In genomic region chr18:80197490-80197889, GRCh38 we compare ENCODE assay signal across 15 cellular contexts. TPM values are rescaled to one million over a fixed set of nuclear protein-coding genes. Genes with fewer than 3 reads are reported as not detected.
DNase-seq lines count a peak whose midpoint lies in the region; ATAC-seq, FAIRE-seq and TF ChIP-seq lines count a peak whose summit lies in the region.
"Had no signal": no experiment of that assay in that cellular context is flagged by ENCODE, and none has a peak within 500 bp of the region (broad histone marks: within the 10 kb centered on the region; RNA-seq: fewer than 3 reads in every experiment).

No MANE protein-coding gene starts in this region.

- peak; percentile 58; the same call in 1 of the 2 replicates for ATAC-seq in PC-3

- FAIRE-seq in D721Med (lab: Jason Lieb, UNC): peak; percentile 55
- FAIRE-seq: colon, endothelial cell of umbilical vein had no signal

- H3F3A ChIP-seq in PC-3 (ENCODE audit: low read length, unreplicated experiment): no peaks in the 10 kb centered on the region

- POLR2A ChIA-PET in PC-3 (lab: Charles Lee; ENCODE audit: unreplicated experiment): no interaction called here
- POLR2A ChIA-PET in CD8-positive, alpha-beta memory T cell (lab: Charles Lee): no interaction called here

- H3K4me3 ChIP-seq in PC-3 (ENCODE audit: low read length): no peak overlapping the region
- H3K4me3 ChIP-seq in hepatocyte: no peak overlapping the region
- H3K4me3 ChIP-seq in CD8-positive, alpha-beta memory T cell (ENCODE audit: low read length): no peak overlapping the region

- H3K4me3 Mint-ChIP-seq in osteocyte (ENCODE audit: unreplicated experiment): peak overlapping the region; percentile 63
- H3K4me3 Mint-ChIP-seq in activated T-helper 2 cell treated with anti-CD3 and anti-CD28 coated beads, Interferon-gamma antibody, Interleukin-2, Interleukin-4, amounts not matched to agents 10 μg/mL and 5 μg/mL and 100 μg/mL, durations not matched to agents 14 hours and 24 hours and 36 hours (ENCODE audit: low read depth): no peak overlapping the region
- H3K4me3 Mint-ChIP-seq in CD8-positive, alpha-beta memory T cell: no peak overlapping the region
- H3K4me3 Mint-ChIP-seq: nephron progenitor cell had no signal

- BruUV-seq in PC-3 (replicated peaks; lab: Mats Ljungman, UMichigan): no TSS peak

- no peak overlapping the region for H3K27ac ChIP-seq in PC-3 (ENCODE audit: low read length)
- peak overlapping the region; percentile 60 for H3K27ac ChIP-seq in hepatocyte
- H3K27ac ChIP-seq in CD8-positive, alpha-beta memory T cell (ENCODE audit: low read depth, low read length): no peak overlapping the region

- no peaks in the 10 kb centered on the region for H4K20me1 ChIP-seq in PC-3 (ENCODE audit: low read length)
- peaks cover 2% of the 10 kb centered on the region for H4K20me1 ChIP-seq in hepatocyte (ENCODE audit: insufficient read depth, poor library complexity, severe bottlenecking)

- peaks cover 65% of the 10 kb centered on the region for H3K4me1 Mint-ChIP-seq in osteocyte (ENCODE audit: unreplicated experiment)
- peaks cover 22% of the 10 kb centered on the region for H3K4me1 Mint-ChIP-seq in activated T-helper 2 cell treated with anti-CD3 and anti-CD28 coated beads, Interferon-gamma antibody, Interleukin-2, Interleukin-4, amounts not matched to agents 10 μg/mL and 5 μg/mL and 100 μg/mL, durations not matched to agents 14 hours and 24 hours and 36 hours (ENCODE audit: low read depth)
- peaks cover 6 to 12% (median 7%) of the 10 kb centered on the region in 3 donors for H3K4me1 Mint-ChIP-seq in CD8-positive, alpha-beta memory T cell

- H3K4me2 ChIP-seq in PC-3 (ENCODE audit: low read length): no peak overlapping the region
- H3K4me2 ChIP-seq in hepatocyte: peak overlapping the region; percentile 46

- no peaks in the 10 kb centered on the region for H3K9me2 ChIP-seq in PC-3 (replicated peaks; ENCODE audit: low read length)
- no peaks in the 10 kb centered on the region for H3K9me2 ChIP-seq in hepatocyte (replicated peaks; ENCODE audit: insufficient read depth)

- H3K9me3 ChIP-seq in PC-3 (ENCODE audit: low read length) (no peaks in the 10 kb centered on the region), hepatocyte (ENCODE audit: low read depth) (no peaks in the 10 kb centered on the region)
- no peaks in the 10 kb centered on the region for H3K9me3 ChIP-seq in CD8-positive, alpha-beta memory T cell (ENCODE audit: low read length)
- H3K9me3 ChIP-seq: Caco-2 had no signal

- H3K79me2 ChIP-seq in PC-3 (ENCODE audit: low read length) (no peaks in the 10 kb centered on the region), hepatocyte (no peaks in the 10 kb centered on the region)

- no peaks in the 10 kb centered on the region for H3K4me1 ChIP-seq in PC-3 (ENCODE audit: insufficient read depth, low read length)
- H3K4me1 ChIP-seq in hepatocyte (ENCODE audit: insufficient read depth): peaks cover 22% of the 10 kb centered on the region
- no peaks in the 10 kb centered on the region for H3K4me1 ChIP-seq in CD8-positive, alpha-beta memory T cell (ENCODE audit: insufficient read depth, low read length)
- H3K4me1 ChIP-seq: Caco-2 had no signal

- peaks cover 6% of the 10 kb centered on the region for H3K36me3 Mint-ChIP-seq in osteocyte (ENCODE audit: unreplicated experiment)
- H3K36me3 Mint-ChIP-seq in activated T-helper 2 cell treated with anti-CD3 and anti-CD28 coated beads, Interferon-gamma antibody, Interleukin-2, Interleukin-4, amounts not matched to agents 10 μg/mL and 5 μg/mL and 100 μg/mL, durations not matched to agents 14 hours and 24 hours and 36 hours (ENCODE audit: low read depth): no peaks in the 10 kb centered on the region
- H3K36me3 Mint-ChIP-seq in CD8-positive, alpha-beta memory T cell: no peaks in the 10 kb centered on the region

- 58% methylated on average over 5 of the region's 5 CpGs for WGBS in hepatocyte (ENCODE audit: low lambda C conversion rate, missing lambda C conversion rate)

- H3K9ac ChIP-seq in PC-3 (ENCODE audit: low read length): no peak overlapping the region

- no peaks in the 10 kb centered on the region for H3K27me3 ChIP-seq in PC-3 (ENCODE audit: low read length)
- no peaks in the 10 kb centered on the region for H3K27me3 ChIP-seq in hepatocyte
- H3K27me3 ChIP-seq in CD8-positive, alpha-beta memory T cell (ENCODE audit: insufficient read depth, low read length, poor library complexity, severe bottlenecking): no peaks in the 10 kb centered on the region

- H2AFZ ChIP-seq in PC-3 (ENCODE audit: low read length) (no peak overlapping the region), hepatocyte (no peak overlapping the region)

- no peaks in the 10 kb centered on the region for H3K36me3 ChIP-seq in PC-3 (ENCODE audit: low read depth, low read length)
- H3K36me3 ChIP-seq in hepatocyte (replicated peaks; ENCODE audit: insufficient read depth, low read depth): no peaks in the 10 kb centered on the region
- no peaks in the 10 kb centered on the region for H3K36me3 ChIP-seq in CD8-positive, alpha-beta memory T cell (ENCODE audit: insufficient read depth, low read length)

- DNase-seq in D721Med (ENCODE audit: insufficient read length, low spot score) (no peak), PC-3 (no peak), hepatocyte (ENCODE audit: low spot score) (no peak), osteocyte (ENCODE audit: extremely low spot score, unreplicated experiment) (no peak), GM19238 (ENCODE audit: insufficient read length, low spot score) (no peak), middle frontal gyrus (ENCODE audit: extremely low spot score, low spot score) (no peak)
- no peak for DNase-seq in activated T-helper 2 cell treated with anti-CD3 and anti-CD28 coated beads, Interferon-gamma antibody, Interleukin-2, Interleukin-4, amounts not matched to agents 10 μg/mL and 5 μg/mL and 100 μg/mL, durations not matched to agents 14 hours and 24 hours and 36 hours (ENCODE audit: low spot score)
- DNase-seq in CD8-positive, alpha-beta memory T cell: no peak
- DNase-seq: activated CD4-positive, alpha-beta T cell treated with anti-CD3 and anti-CD28 coated beads for 4 hours; Caco-2; GOT3; NCI-H1092 treated with DMSO at 0.1 percent for 48 hours; nephron progenitor cell had no signal

- H3K9me3 Mint-ChIP-seq in osteocyte (ENCODE audit: unreplicated experiment): no peaks in the 10 kb centered on the region
- no peaks in the 10 kb centered on the region for H3K9me3 Mint-ChIP-seq in activated T-helper 2 cell treated with anti-CD3 and anti-CD28 coated beads, Interferon-gamma antibody, Interleukin-2, Interleukin-4, amounts not matched to agents 10 μg/mL and 5 μg/mL and 100 μg/mL, durations not matched to agents 14 hours and 24 hours and 36 hours
- no peaks in the 10 kb centered on the region for H3K9me3 Mint-ChIP-seq in CD8-positive, alpha-beta memory T cell
- H3K9me3 Mint-ChIP-seq: nephron progenitor cell had no signal

- H3K27me3 Mint-ChIP-seq in osteocyte (ENCODE audit: unreplicated experiment): no peaks in the 10 kb centered on the region
- peaks cover 46% of the 10 kb centered on the region for H3K27me3 Mint-ChIP-seq in activated T-helper 2 cell treated with anti-CD3 and anti-CD28 coated beads, Interferon-gamma antibody, Interleukin-2, Interleukin-4, amounts not matched to agents 10 μg/mL and 5 μg/mL and 100 μg/mL, durations not matched to agents 14 hours and 24 hours and 36 hours (ENCODE audit: low read depth)
- H3K27me3 Mint-ChIP-seq in CD8-positive, alpha-beta memory T cell: peaks cover 23 to 31% of the 10 kb centered on the region in 2 donors

- intact Hi-C loops in PC-3 (cut with micrococcal nuclease): no loop called here
- intact Hi-C loops in activated T-helper 2 cell treated with anti-CD3 and anti-CD28 coated beads, Interferon-gamma antibody, Interleukin-2, Interleukin-4, amounts not matched to agents 10 μg/mL and 5 μg/mL and 100 μg/mL, durations not matched to agents 14 hours and 24 hours and 36 hours (cut with micrococcal nuclease): no loop called here

- TF ChIP-seq CTCF in D721Med (IDR thresholded peaks at IDR 0.05; ENCODE audit: insufficient read depth, missing control alignments) (no peak), PC-3 (conservative IDR thresholded peaks at IDR 0.05; ENCODE audit: low read depth, low read length) (no peak), hepatocyte (IDR thresholded peaks at IDR 0.05; ENCODE audit: poor library complexity) (no peak), osteocyte (IDR thresholded peaks at IDR 0.05) (no peak)

- CTCF ChIA-PET in PC-3 (lab: Charles Lee): no interaction called here
- CTCF ChIA-PET in CD8-positive, alpha-beta memory T cell (lab: Charles Lee): no interaction called here

- peak overlapping the region; percentile 86 for H3K27ac Mint-ChIP-seq in osteocyte (ENCODE audit: unreplicated experiment)
- no peak overlapping the region for H3K27ac Mint-ChIP-seq in activated T-helper 2 cell treated with anti-CD3 and anti-CD28 coated beads, Interferon-gamma antibody, Interleukin-2, Interleukin-4, amounts not matched to agents 10 μg/mL and 5 μg/mL and 100 μg/mL, durations not matched to agents 14 hours and 24 hours and 36 hours
- H3K27ac Mint-ChIP-seq in CD8-positive, alpha-beta memory T cell: no peak overlapping the region
- H3K27ac Mint-ChIP-seq: nephron progenitor cell had no signal

RNA-seq across cellular contexts. Expression of gene PARD6G, which starts 49.8 kb away (rescaled TPM):
- 5.1 and 5.4 TPM in 2 replicates for total RNA-seq in PC-3 (2014; rRNA removed)
- total RNA-seq in hepatocyte: 11.7 and 11.8 TPM in 2 replicates
- polyA plus RNA-seq in hepatocyte: 8.2 and 12.1 TPM in 2 replicates
- 16.5 and 18.9 TPM in 2 replicates for total RNA-seq in osteocyte
- 0.21 and 0.23 TPM in 2 replicates for total RNA-seq in activated T-helper 2 cell treated with anti-CD3 and anti-CD28 coated beads, Interferon-gamma antibody, Interleukin-2, Interleukin-4, amounts not matched to agents 10 μg/mL and 5 μg/mL and 100 μg/mL, durations not matched to agents 14 hours and 24 hours and 36 hours
- under 1 TPM; 0.33 to 0.48 TPM for total RNA-seq in CD8-positive, alpha-beta memory T cell
- 0.32 TPM for polyA plus RNA-seq in CD8-positive, alpha-beta memory T cell
